In the genomic region with DNA sequence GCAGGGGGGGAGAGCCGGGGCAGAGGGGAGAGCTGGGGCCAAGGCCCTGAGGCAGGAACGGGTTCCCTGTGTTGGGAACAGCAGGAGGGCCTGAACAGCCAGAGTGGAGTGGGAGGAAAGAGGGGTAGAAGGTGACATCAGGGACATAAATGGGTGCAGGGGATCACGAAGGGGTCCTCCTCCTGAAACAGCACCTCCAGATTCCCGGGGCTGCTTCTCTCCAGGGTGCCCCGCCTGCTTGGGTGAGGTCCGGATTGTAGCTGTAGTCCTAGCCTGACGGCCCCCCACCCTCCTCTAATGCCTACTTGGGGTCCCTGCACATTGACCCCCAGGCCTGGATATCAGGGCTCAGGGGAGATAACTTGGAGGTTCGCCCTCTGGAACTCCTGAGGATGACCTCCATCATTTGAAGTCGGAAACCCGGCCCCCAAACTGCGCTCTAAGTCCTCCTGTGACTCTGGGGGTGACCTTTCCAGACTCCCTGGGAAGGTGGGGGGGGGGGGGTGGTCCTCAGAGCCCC, we compare ENCODE assay signal across 8 cellular contexts. TPM values are rescaled to one million over a fixed set of nuclear protein-coding genes. Genes with fewer than 3 reads are reported as not detected.
DNase-seq lines count a peak whose midpoint lies in the region; ATAC-seq and TF ChIP-seq lines count a peak whose summit lies in the region.

No MANE protein-coding gene starts in this region.

- H3K9me3 ChIP-seq in SJSA1 (replicated peaks) = no peaks in the 10 kb centered on the region
- H3K9me3 ChIP-seq in gastrocnemius medialis = no peaks in the 10 kb centered on the region

- peak in 1 of 2 donors; percentile 9 for ATAC-seq in gastrocnemius medialis
- ATAC-seq in GM18909 (IDR thresholded peaks at IDR 0.05; ENCODE audit: poor library complexity, unreplicated experiment) = no peak

- intact Hi-C loops in gastrocnemius medialis (cut with DNase I; ENCODE audit: low total_unique reads) = loop anchor here (1.0 to 5.0 kb wide), 2 partner anchors 110 to 238 kb away; partner anchors contain the start of gene USF2

- H3K27me3 ChIP-seq in SJSA1 (replicated peaks) = peaks cover 3% of the 10 kb centered on the region; the same call in 1 of the 2 replicates
- no peaks in the 10 kb centered on the region for H3K27me3 ChIP-seq in gastrocnemius medialis

- H3K36me3 ChIP-seq in SJSA1 = peaks cover 26% of the 10 kb centered on the region
- H3K36me3 ChIP-seq in gastrocnemius medialis = peaks cover 0 to 32% of the 10 kb centered on the region in 2 donors

- peaks cover 16% of the 10 kb centered on the region for H3K4me1 ChIP-seq in SJSA1 (replicated peaks)
- peaks cover 55 to 57% of the 10 kb centered on the region in 2 donors for H3K4me1 ChIP-seq in gastrocnemius medialis

- no peak overlapping the region for H3K27ac ChIP-seq in SJSA1
- peak overlapping the region; percentile 87 to 97 (median 94) for H3K27ac ChIP-seq in gastrocnemius medialis

- in situ Hi-C loops in gastrocnemius medialis (cut with MboI; ENCODE audit: low sequenced_read_pairs in 4 of 4) = no loop called here

- peak overlapping the region; percentile 45 for H3K4me3 ChIP-seq in SJSA1
- peak overlapping the region; percentile 48 for H3K4me3 ChIP-seq in fibroblast of the aortic adventitia (ENCODE audit: low read depth, low read length)
- peak overlapping the region; percentile 48 to 70 (median 56) for H3K4me3 ChIP-seq in gastrocnemius medialis

- DNase-seq in SJSA1 (ENCODE audit: low read depth in 1 of 2, low spot score in 2 of 2) (peak in 1 of 2 experiments; percentile 29), fibroblast of the aortic adventitia (ENCODE audit: low read depth) (no peak), gastrocnemius medialis (peak in 1 of 2 donors; percentile 56), NCI-H187 treated with DMSO at 0.1 percent for 48 hours (lab: John Stamatoyannopoulos, UW) (no peak), hippocampal formation (lab: John Stamatoyannopoulos, UW) (no peak), SK-N-DZ (ENCODE audit: low spot score) (no peak)

- TF ChIP-seq POLR2A in GM18526 (IDR thresholded peaks at IDR 0.05; ENCODE audit: extremely low read depth, insufficient read length) = peak; percentile 19
- no peak for TF ChIP-seq POLR2A in gastrocnemius medialis (IDR thresholded peaks at IDR 0.05)

- TF ChIP-seq CTCF in fibroblast of the aortic adventitia (IDR thresholded peaks at IDR 0.05; ENCODE audit: insufficient read depth, low read length) = no peak
- TF ChIP-seq CTCF in gastrocnemius medialis (IDR thresholded peaks at IDR 0.05 in 4 of 5, conservative IDR thresholded peaks at IDR 0.05 in 1 of 5) = no peak

RNA-seq across cellular contexts. Expression of gene SCN1B, which starts 0.5 kb away (rescaled TPM):
- total RNA-seq in SJSA1 (2014; rRNA removed; shearing (Covaris generic)) = 2.9 and 4.0 TPM in 2 replicates
- 7.0 and 12.1 TPM in 2 replicates for total RNA-seq in fibroblast of the aortic adventitia (ENCODE audit: low replicate concordance)
- 100 to 1,000 TPM; 194 to 469 (median 289) TPM for total RNA-seq in gastrocnemius medialis
- polyA plus RNA-seq in SK-N-DZ (2014; cell fraction: cytosol; rRNA removed) = 0.52 and 0.85 TPM in 2 replicates
- polyA plus RNA-seq in SK-N-DZ (2014; cell fraction: nucleus; rRNA removed) = 1.5 and 2.4 TPM in 2 replicates

RNA-seq across cellular contexts. Expression of gene HPN, which starts 11.7 kb away (rescaled TPM):
- not detected in 2 replicates for total RNA-seq in SJSA1 (2014; rRNA removed; shearing (Covaris generic))
- total RNA-seq in fibroblast of the aortic adventitia (ENCODE audit: low replicate concordance) (0.98 TPM in 1 of 2 replicates, not detected in the other), gastrocnemius medialis (10 to 100 TPM in 3 of 4 donors, 1 to 10 TPM in 1; 9.1 to 24.0 (median 17.1) TPM)
- not detected in 2 replicates for polyA plus RNA-seq in SK-N-DZ (2014; cell fraction: cytosol; rRNA removed)
- polyA plus RNA-seq in SK-N-DZ (2014; cell fraction: nucleus; rRNA removed) = not detected in 2 replicates

RNA-seq across cellular contexts. Expression of gene GRAMD1A, which starts 29.7 kb away (rescaled TPM):
- total RNA-seq in SJSA1 (2014; rRNA removed; shearing (Covaris generic)) = 14.0 and 21.6 TPM in 2 replicates
- total RNA-seq in fibroblast of the aortic adventitia (ENCODE audit: low replicate concordance) (25.1 and 27.0 TPM in 2 replicates), gastrocnemius medialis (10 to 100 TPM; 38.8 to 45.1 (median 43.7) TPM)
- polyA plus RNA-seq in SK-N-DZ (2014; cell fraction: cytosol; rRNA removed) = 11.7 and 12.7 TPM in 2 replicates
- 67.5 and 104 TPM in 2 replicates for polyA plus RNA-seq in SK-N-DZ (2014; cell fraction: nucleus; rRNA removed)

Comparison
In these comparisons a context has a peak if more than half of its experiments do, and no peak if none do; other contexts are left out.
1. RNA of gene SCN1B, which starts 0.5 kb away (total RNA-seq): 194 to 469 TPM in gastrocnemius medialis; 7.0 to 12.1 TPM in fibroblast of the aortic adventitia and 2.9 to 4.0 TPM in SJSA1; every median in the first group is over 10 times any median in the second.
2. Peak in every context shown above with its lines, with median percentiles within 50 percentile points of each other: H3K4me3 ChIP-seq.